ENCODE assay signal across 11 cellular contexts in the genomic region with DNA sequence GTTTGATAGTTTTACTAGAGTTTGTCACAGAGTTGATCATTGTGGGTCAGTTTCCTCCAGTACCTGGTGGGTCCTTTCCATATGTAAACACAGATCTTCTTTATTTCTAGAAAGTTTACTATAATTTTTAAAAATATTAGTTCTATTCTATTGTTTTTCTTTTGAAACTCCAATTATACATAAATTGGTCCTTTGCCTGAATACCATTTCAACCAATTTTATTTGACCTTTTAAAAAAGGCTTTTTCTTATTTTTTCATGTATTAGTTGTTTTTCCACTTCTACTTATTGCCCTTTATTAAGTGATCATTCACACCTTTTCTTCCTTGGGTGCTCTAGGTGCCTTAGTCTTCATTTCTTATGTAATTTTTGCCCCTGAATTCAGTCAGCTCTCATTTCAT. TPM values are rescaled to one million over a fixed set of nuclear protein-coding genes. Genes with fewer than 3 reads are reported as not detected.
"Had no signal": no experiment of that assay in that cellular context is flagged by ENCODE, and none has a peak within 500 bp of the region (broad histone marks: within the 10 kb centered on the region; RNA-seq: fewer than 3 reads in every experiment).

No MANE protein-coding gene starts in this region.

- DNase-seq: H9, HCEC 1CT, HFFc6, KBM-7 had no signal

- H2AFZ ChIP-seq: GM23338 had no signal

- FAIRE-seq: H1, H54, HepG2 had no signal

- H3K4me3 ChIP-seq: GM23338 had no signal

- H3K4me2 ChIP-seq: GM23338, KMS-11 had no signal

- H3K27ac ChIP-seq: HL-60, KMS-11 had no signal

- H3K9ac ChIP-seq: KMS-11 had no signal

RNA-seq across cellular contexts. Expression of a gene that starts 33.0 kb away (rescaled TPM):
- polyA plus RNA-seq: GM23338, H1, HepG2, IgD-negative memory B cell had no signal

RNA-seq across cellular contexts. Expression of a gene that starts 56.0 kb away (rescaled TPM):
- polyA plus RNA-seq: HepG2, IgD-negative memory B cell had no signal
